Comparison of ENCODE assay signal across 13 cellular contexts in genomic region chr7:107505997-107506682, GRCh38. TPM values are rescaled to one million over a fixed set of nuclear protein-coding genes. Genes with fewer than 3 reads are reported as not detected.
DNase-seq lines count a peak whose midpoint lies in the region; ATAC-seq, FAIRE-seq and TF ChIP-seq lines count a peak whose summit lies in the region.
"Had no signal": no experiment of that assay in that cellular context is flagged by ENCODE, and none has a peak within 500 bp of the region (broad histone marks: within the 10 kb centered on the region; RNA-seq: fewer than 3 reads in every experiment).

No MANE protein-coding gene starts in this region.

- H3K4me3 Mint-ChIP-seq in activated T-helper 1 cell treated with anti-CD3 and anti-CD28 coated beads, Interleukin-12 subunit alpha, Interleukin-12 subunit beta, Interleukin-2, Interleukin-4 antibody, amounts not matched to agents 30 ng/mL and 10 ng/mL and 1 ng/mL, durations not matched to agents 14 hours and 24 hours and 36 hours: no peak overlapping the region
- H3K4me3 Mint-ChIP-seq: activated B cell treated with CpG ODN at 0.5 μM for 24 hours, immature natural killer cell had no signal

- peaks cover 6% of the 10 kb centered on the region for H3K9me3 Mint-ChIP-seq in activated T-helper 1 cell treated with anti-CD3 and anti-CD28 coated beads, Interleukin-12 subunit alpha, Interleukin-12 subunit beta, Interleukin-2, Interleukin-4 antibody, amounts not matched to agents 30 ng/mL and 10 ng/mL and 1 ng/mL, durations not matched to agents 14 hours and 24 hours and 36 hours
- H3K9me3 Mint-ChIP-seq: activated B cell treated with CpG ODN at 0.5 μM for 24 hours, immature natural killer cell had no signal

- no peak for TF ChIP-seq POLR2A in GM12891 (IDR thresholded peaks at IDR 0.05; ENCODE audit: low read depth, low read length)

- ATAC-seq in HG03521 (IDR thresholded peaks at IDR 0.05; ENCODE audit: unreplicated experiment) (no peak), GM21619 (IDR thresholded peaks at IDR 0.05; ENCODE audit: unreplicated experiment) (no peak)

- peak; percentile 51 for FAIRE-seq in GM12891 (lab: Jason Lieb, UNC)

- intact Hi-C loops in activated T-helper 1 cell treated with anti-CD3 and anti-CD28 coated beads, Interleukin-12 subunit alpha, Interleukin-12 subunit beta, Interleukin-2, Interleukin-4 antibody, amounts not matched to agents 30 ng/mL and 10 ng/mL and 1 ng/mL, durations not matched to agents 14 hours and 24 hours and 36 hours (cut with micrococcal nuclease): no loop called here
- intact Hi-C loops in head of caudate nucleus (cut with DNase I): no loop called here

- peaks cover 18% of the 10 kb centered on the region for H3K36me3 Mint-ChIP-seq in activated T-helper 1 cell treated with anti-CD3 and anti-CD28 coated beads, Interleukin-12 subunit alpha, Interleukin-12 subunit beta, Interleukin-2, Interleukin-4 antibody, amounts not matched to agents 30 ng/mL and 10 ng/mL and 1 ng/mL, durations not matched to agents 14 hours and 24 hours and 36 hours (ENCODE audit: low read depth)

- H3K27ac Mint-ChIP-seq in activated T-helper 1 cell treated with anti-CD3 and anti-CD28 coated beads, Interleukin-12 subunit alpha, Interleukin-12 subunit beta, Interleukin-2, Interleukin-4 antibody, amounts not matched to agents 30 ng/mL and 10 ng/mL and 1 ng/mL, durations not matched to agents 14 hours and 24 hours and 36 hours: peak overlapping the region; percentile 38
- H3K27ac Mint-ChIP-seq: activated B cell treated with CpG ODN at 0.5 μM for 24 hours had no signal

- H3K27me3 Mint-ChIP-seq in activated T-helper 1 cell treated with anti-CD3 and anti-CD28 coated beads, Interleukin-12 subunit alpha, Interleukin-12 subunit beta, Interleukin-2, Interleukin-4 antibody, amounts not matched to agents 30 ng/mL and 10 ng/mL and 1 ng/mL, durations not matched to agents 14 hours and 24 hours and 36 hours (ENCODE audit: insufficient read depth): no peaks in the 10 kb centered on the region
- H3K27me3 Mint-ChIP-seq: activated B cell treated with CpG ODN at 0.5 μM for 24 hours had no signal

- H3K4me1 Mint-ChIP-seq in activated T-helper 1 cell treated with anti-CD3 and anti-CD28 coated beads, Interleukin-12 subunit alpha, Interleukin-12 subunit beta, Interleukin-2, Interleukin-4 antibody, amounts not matched to agents 30 ng/mL and 10 ng/mL and 1 ng/mL, durations not matched to agents 14 hours and 24 hours and 36 hours (ENCODE audit: low read depth): peaks cover 14% of the 10 kb centered on the region
- H3K4me1 Mint-ChIP-seq: activated B cell treated with CpG ODN at 0.5 μM for 24 hours had no signal

- DNase-seq in GM12891 (ENCODE audit: insufficient read length, low spot score) (no peak), NCI-H2029 treated with DMSO at 0.1 percent for 48 hours (lab: John Stamatoyannopoulos, UW) (peak; percentile 94), lung microvascular endothelial cell (ENCODE audit: low read depth in 2 of 2) (peak; percentile 13 to 25), Ammon's horn (ENCODE audit: low spot score) (no peak), head of caudate nucleus (no peak)
- DNase-seq in activated T-helper 1 cell treated with anti-CD3 and anti-CD28 coated beads, Interleukin-12 subunit alpha, Interleukin-12 subunit beta, Interleukin-2, Interleukin-4 antibody, amounts not matched to agents 30 ng/mL and 10 ng/mL and 1 ng/mL, durations not matched to agents 14 hours and 24 hours and 36 hours (ENCODE audit: low spot score): no peak
- DNase-seq: activated B cell treated with CpG ODN at 0.5 μM for 24 hours, caudate nucleus, GDM1, immature natural killer cell, KG1 had no signal

TF ChIP-seq in GM12891, 5 proteins besides CTCF, POLR2A, EP300 and RAD21:
- no peak for TF ChIP-seq SPI1 (IDR thresholded peaks at IDR 0.05; ENCODE audit: low read depth, low read length)
- no peak for TF ChIP-seq TAF1 (IDR thresholded peaks at IDR 0.05; ENCODE audit: low read depth, low read length)
- no peak for TF ChIP-seq POU2F2 (IDR thresholded peaks at IDR 0.05; ENCODE audit: low read depth, low read length)
- no peak for TF ChIP-seq POLR2AphosphoS5 (IDR thresholded peaks at IDR 0.05; ENCODE audit: low read depth, low read length)
- TF ChIP-seq PAX5 (IDR thresholded peaks at IDR 0.05; ENCODE audit: insufficient read depth, low read length, severe bottlenecking): no peak

RNA-seq across cellular contexts. Expression of gene GPR22, which starts 36.3 kb away (rescaled TPM):
- 0.04 TPM for polyA plus RNA-seq in GM12891 (2012; ENCODE audit: low read depth, missing spikeins)
- total RNA-seq in activated T-helper 1 cell treated with anti-CD3 and anti-CD28 coated beads, Interleukin-12 subunit alpha, Interleukin-12 subunit beta, Interleukin-2, Interleukin-4 antibody, amounts not matched to agents 30 ng/mL and 10 ng/mL and 1 ng/mL, durations not matched to agents 14 hours and 24 hours and 36 hours: not detected in 2 replicates
- not detected in 2 replicates for total RNA-seq in lung microvascular endothelial cell
- total RNA-seq: activated B cell treated with CpG ODN at 0.5 μM for 24 hours had no signal

RNA-seq across cellular contexts. Expression of gene COG5, which starts 57.6 kb away (rescaled TPM):
- 8.4 TPM for polyA plus RNA-seq in GM12891 (2012; ENCODE audit: low read depth, missing spikeins)
- total RNA-seq in activated T-helper 1 cell treated with anti-CD3 and anti-CD28 coated beads, Interleukin-12 subunit alpha, Interleukin-12 subunit beta, Interleukin-2, Interleukin-4 antibody, amounts not matched to agents 30 ng/mL and 10 ng/mL and 1 ng/mL, durations not matched to agents 14 hours and 24 hours and 36 hours: 36.5 and 39.1 TPM in 2 replicates
- 15.7 and 19.6 TPM in 2 replicates for total RNA-seq in lung microvascular endothelial cell

RNA-seq across cellular contexts. Expression of gene DUS4L, which starts 57.6 kb away (rescaled TPM):
- polyA plus RNA-seq in GM12891 (2012; ENCODE audit: low read depth, missing spikeins): 6.6 TPM
- 11.8 and 13.5 TPM in 2 replicates for total RNA-seq in activated T-helper 1 cell treated with anti-CD3 and anti-CD28 coated beads, Interleukin-12 subunit alpha, Interleukin-12 subunit beta, Interleukin-2, Interleukin-4 antibody, amounts not matched to agents 30 ng/mL and 10 ng/mL and 1 ng/mL, durations not matched to agents 14 hours and 24 hours and 36 hours
- total RNA-seq in lung microvascular endothelial cell: 3.2 and 3.5 TPM in 2 replicates

Comparison
In these comparisons a context has a peak if more than half of its experiments do, and no peak if none do; other contexts are left out.
1. DNase-seq: peak in NCI-H2029 treated with DMSO at 0.1 percent for 48 hours (single experiment) and lung microvascular endothelial cell (2 of 2); none in GM12891 (single experiment), activated T-helper 1 cell treated with anti-CD3 and anti-CD28 coated beads, Interleukin-12 subunit alpha, Interleukin-12 subunit beta, Interleukin-2, Interleukin-4 antibody, amounts not matched to agents 30 ng/mL and 10 ng/mL and 1 ng/mL, durations not matched to agents 14 hours and 24 hours and 36 hours (single experiment), Ammon's horn (single experiment) and head of caudate nucleus (0 of 42).